In genomic region chr2:76280676-76281075, GRCh38 we compare ENCODE assay signal across 1 cellular context.
TF ChIP-seq lines count a peak whose summit lies in the region.

No MANE protein-coding gene starts in this region.

TF ChIP-seq in H1, 55 proteins besides CTCF, POLR2A, EP300 and RAD21:
- no peak for TF ChIP-seq SRF (IDR thresholded peaks at IDR 0.05; ENCODE audit: low read depth, low read length)
- TF ChIP-seq CBX5 (IDR thresholded peaks at IDR 0.05; ENCODE audit: low read depth, low read length) = no peak
- TF ChIP-seq CTBP2 (IDR thresholded peaks at IDR 0.05; ENCODE audit: borderline replicate concordance, insufficient read depth, insufficient read length, low read length) = no peak
- no peak for TF ChIP-seq TBP (IDR thresholded peaks at IDR 0.05; ENCODE audit: low read depth, low read length)
- TF ChIP-seq EZH2 (IDR thresholded peaks at IDR 0.05; ENCODE audit: low read depth, low read length, severe bottlenecking) = no peak
- TF ChIP-seq ASH2L (IDR thresholded peaks at IDR 0.05; ENCODE audit: low read length) = no peak
- TF ChIP-seq MAFK (IDR thresholded peaks at IDR 0.05; ENCODE audit: low read depth, low read length) = no peak
- no peak for TF ChIP-seq E2F6 (IDR thresholded peaks at IDR 0.05)
